In the genomic region with DNA sequence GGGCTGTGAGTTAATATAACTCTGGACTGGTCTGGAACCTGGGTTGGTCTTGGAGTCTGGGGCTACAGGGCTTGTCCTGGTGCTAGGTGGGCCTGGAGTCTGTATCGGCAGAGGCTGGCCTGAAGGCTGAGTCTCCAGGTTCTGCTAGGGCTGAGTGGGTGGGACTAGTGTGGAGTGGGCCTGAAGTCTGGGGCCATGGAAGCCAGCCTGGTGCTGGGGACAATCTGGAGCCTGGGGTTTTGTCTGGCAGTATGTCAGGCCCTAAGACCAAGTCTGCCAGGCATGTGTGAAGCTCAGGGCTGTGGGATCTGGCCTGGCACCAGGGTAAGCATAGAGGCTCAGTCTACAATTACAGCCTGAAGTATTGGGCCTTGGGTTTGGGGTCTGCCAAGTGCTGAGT, we compare ENCODE assay signal across 31 cellular contexts.
"Had no signal": no experiment of that assay in that cellular context is flagged by ENCODE, and none has a peak within 500 bp of the region (broad histone marks: within the 10 kb centered on the region; RNA-seq: fewer than 3 reads in every experiment).

No MANE protein-coding gene starts in this region.

- H3K4me1 Mint-ChIP-seq: activated CD4-positive, alpha-beta T cell treated with anti-CD3 and anti-CD28 coated beads for 36 hours; activated CD4-positive, alpha-beta T cell treated with anti-CD3 and anti-CD28 coated beads, Interleukin-2, amount 10 ng/mL, durations not matched to agents 24 days and 14 days; activated CD8-positive, alpha-beta memory T cell treated with anti-CD3 and anti-CD28 coated beads, Interleukin-2, amount 10 ng/mL, durations not matched to agents 7 days and 5 days; activated naive CD4-positive, alpha-beta T cell treated with anti-CD3 and anti-CD28 coated beads, Interleukin-2, amount 10 ng/mL, durations not matched to agents 7 days and 5 days; activated naive CD8-positive, alpha-beta T cell treated with anti-CD3 and anti-CD28 coated beads, Interleukin-2, amount 10 ng/mL, durations not matched to agents 7 days and 5 days; brain had no signal

- H3K36me3 Mint-ChIP-seq: activated CD4-positive, alpha-beta memory T cell treated with anti-CD3 and anti-CD28 coated beads for 36 hours; activated CD8-positive, alpha-beta memory T cell treated with anti-CD3 and anti-CD28 coated beads, Interleukin-2, amount 10 ng/mL, durations not matched to agents 7 days and 5 days; activated naive CD4-positive, alpha-beta T cell treated with anti-CD3 and anti-CD28 coated beads, Interleukin-2, amount 10 ng/mL, durations not matched to agents 7 days and 5 days; activated naive CD4-positive, alpha-beta T cell treated with anti-CD3 and anti-CD28 coated beads, Interleukin-2, amount 50 U/mL, for 72 hours; activated naive CD8-positive, alpha-beta T cell treated with anti-CD3 and anti-CD28 coated beads, Interleukin-2, amount 10 ng/mL, durations not matched to agents 7 days and 5 days; brain had no signal

- H3K9me3 Mint-ChIP-seq: activated CD4-positive, alpha-beta T cell treated with anti-CD3 and anti-CD28 coated beads, Interleukin-2, amount 10 ng/mL, durations not matched to agents 24 days and 14 days; activated naive CD8-positive, alpha-beta T cell treated with anti-CD3 and anti-CD28 coated beads, Interleukin-2, amount 10 ng/mL, durations not matched to agents 7 days and 5 days had no signal

- ATAC-seq: activated CD4-positive, alpha-beta T cell treated with anti-CD3 and anti-CD28 coated beads for 36 hours; activated CD8-positive, alpha-beta memory T cell treated with anti-CD3 and anti-CD28 coated beads, Interleukin-2, amount 10 ng/mL, durations not matched to agents 7 days and 5 days; activated CD8-positive, alpha-beta T cell treated with anti-CD3 and anti-CD28 coated beads, Interleukin-2, amount 10 ng/mL, durations not matched to agents 7 days and 5 days; activated naive CD4-positive, alpha-beta T cell treated with anti-CD3 and anti-CD28 coated beads, Interleukin-2, amount 50 U/mL, for 72 hours; activated T-cell treated with anti-CD3 and anti-CD28 coated beads, Interleukin-2, amount 50 U/mL, for 72 hours; esophagus mucosa had no signal

- DNase-seq: activated CD4-positive, alpha-beta memory T cell treated with anti-CD3 and anti-CD28 coated beads for 36 hours; activated CD4-positive, alpha-beta T cell treated with anti-CD3 and anti-CD28 coated beads for 36 hours; activated CD4-positive, alpha-beta T cell treated with anti-CD3 and anti-CD28 coated beads, Interleukin-2, amount 10 ng/mL, durations not matched to agents 24 days and 14 days; activated CD4-positive, CD25-positive, alpha-beta regulatory T cell; activated CD4-positive, CD25-positive, alpha-beta regulatory T cell treated with anti-CD3 and anti-CD28 coated beads, Interleukin-2, amount 50 U/mL, for 72 hours; activated CD8-positive, alpha-beta memory T cell treated with anti-CD3 and anti-CD28 coated beads, Interleukin-2, amount 10 ng/mL, durations not matched to agents 7 days and 5 days; activated CD8-positive, alpha-beta memory T cell treated with anti-CD3 and anti-CD28 coated beads, Interleukin-2, amount 50 U/mL, for 4 hours; activated CD8-positive, alpha-beta T cell treated with anti-CD3 and anti-CD28 coated beads, Interleukin-2, amount 10 ng/mL, durations not matched to agents 7 days and 5 days; activated gamma-delta T cell; activated naive CD4-positive, alpha-beta T cell; activated naive CD4-positive, alpha-beta T cell treated with anti-CD3 and anti-CD28 coated beads, Interleukin-2, amount 10 ng/mL, durations not matched to agents 7 days and 5 days; activated naive CD8-positive, alpha-beta T cell treated with anti-CD3 and anti-CD28 coated beads, Interleukin-2, amount 10 ng/mL, durations not matched to agents 7 days and 5 days; activated T-cell treated with anti-CD3 and anti-CD28 coated beads, Interleukin-2, amount 50 U/mL, for 24 hours; activated T-cell treated with anti-CD3 and anti-CD28 coated beads, Interleukin-2, amount 50 U/mL, for 72 hours; central memory CD4-positive, alpha-beta T cell; cerebellar nuclear complex; dorsolateral prefrontal cortex; effector memory CD4-positive, alpha-beta T cell; endodermal cell; foreskin fibroblast; glutamatergic neuron; heart left ventricle; T-helper 2 cell had no signal

- H3K36me3 ChIP-seq: ascending aorta, breast epithelium, cardiac muscle cell, heart left ventricle had no signal

- H3K27me3 ChIP-seq: ascending aorta, breast epithelium, cardiac muscle cell, heart left ventricle had no signal

- H3K4me1 ChIP-seq: ascending aorta, breast epithelium had no signal

- H3K27ac Mint-ChIP-seq: activated CD4-positive, alpha-beta memory T cell treated with anti-CD3 and anti-CD28 coated beads for 36 hours; activated CD4-positive, alpha-beta T cell treated with anti-CD3 and anti-CD28 coated beads for 36 hours; activated CD4-positive, alpha-beta T cell treated with anti-CD3 and anti-CD28 coated beads, Interleukin-2, amount 10 ng/mL, durations not matched to agents 24 days and 14 days; activated CD8-positive, alpha-beta memory T cell treated with anti-CD3 and anti-CD28 coated beads, Interleukin-2, amount 10 ng/mL, durations not matched to agents 7 days and 5 days; activated CD8-positive, alpha-beta T cell treated with anti-CD3 and anti-CD28 coated beads, Interleukin-2, amount 10 ng/mL, durations not matched to agents 7 days and 5 days; activated naive CD4-positive, alpha-beta T cell treated with anti-CD3 and anti-CD28 coated beads, Interleukin-2, amount 10 ng/mL, durations not matched to agents 7 days and 5 days; activated naive CD4-positive, alpha-beta T cell treated with anti-CD3 and anti-CD28 coated beads, Interleukin-2, amount 50 U/mL, for 72 hours; activated naive CD8-positive, alpha-beta T cell treated with anti-CD3 and anti-CD28 coated beads, Interleukin-2, amount 10 ng/mL, durations not matched to agents 7 days and 5 days; activated T-cell treated with anti-CD3 and anti-CD28 coated beads, Interleukin-2, amount 50 U/mL, for 24 hours; activated T-cell treated with anti-CD3 and anti-CD28 coated beads, Interleukin-2, amount 50 U/mL, for 72 hours; brain; dendritic cell treated with granulocyte-macrophage colony-stimulating factor and Interleukin-4, amounts not matched to agents 40 ng/mL and 50 ng/mL, for 4 days; endodermal cell had no signal

- H3K27me3 Mint-ChIP-seq: activated CD4-positive, alpha-beta memory T cell treated with anti-CD3 and anti-CD28 coated beads for 36 hours; activated CD4-positive, alpha-beta T cell treated with anti-CD3 and anti-CD28 coated beads for 36 hours; activated CD4-positive, alpha-beta T cell treated with anti-CD3 and anti-CD28 coated beads, Interleukin-2, amount 10 ng/mL, durations not matched to agents 24 days and 14 days; activated CD8-positive, alpha-beta memory T cell treated with anti-CD3 and anti-CD28 coated beads, Interleukin-2, amount 10 ng/mL, durations not matched to agents 7 days and 5 days; activated naive CD4-positive, alpha-beta T cell treated with anti-CD3 and anti-CD28 coated beads, Interleukin-2, amount 10 ng/mL, durations not matched to agents 7 days and 5 days; activated naive CD8-positive, alpha-beta T cell treated with anti-CD3 and anti-CD28 coated beads, Interleukin-2, amount 10 ng/mL, durations not matched to agents 7 days and 5 days; brain; dendritic cell treated with granulocyte-macrophage colony-stimulating factor and Interleukin-4, amounts not matched to agents 40 ng/mL and 50 ng/mL, for 4 days had no signal

- H3K4me3 ChIP-seq: ascending aorta, breast epithelium, cardiac muscle cell, coronary artery, dorsolateral prefrontal cortex, heart left ventricle had no signal

- H3K4me3 Mint-ChIP-seq: activated CD4-positive, alpha-beta memory T cell treated with anti-CD3 and anti-CD28 coated beads for 36 hours; activated CD4-positive, alpha-beta T cell treated with anti-CD3 and anti-CD28 coated beads for 36 hours; activated CD4-positive, alpha-beta T cell treated with anti-CD3 and anti-CD28 coated beads, Interleukin-2, amount 10 ng/mL, durations not matched to agents 24 days and 14 days; activated CD8-positive, alpha-beta memory T cell treated with anti-CD3 and anti-CD28 coated beads, Interleukin-2, amount 10 ng/mL, durations not matched to agents 7 days and 5 days; activated CD8-positive, alpha-beta T cell treated with anti-CD3 and anti-CD28 coated beads, Interleukin-2, amount 10 ng/mL, durations not matched to agents 7 days and 5 days; activated naive CD4-positive, alpha-beta T cell treated with anti-CD3 and anti-CD28 coated beads, Interleukin-2, amount 10 ng/mL, durations not matched to agents 7 days and 5 days; activated naive CD8-positive, alpha-beta T cell treated with anti-CD3 and anti-CD28 coated beads, Interleukin-2, amount 10 ng/mL, durations not matched to agents 7 days and 5 days; activated T-cell treated with anti-CD3 and anti-CD28 coated beads, Interleukin-2, amount 50 U/mL, for 24 hours; activated T-cell treated with anti-CD3 and anti-CD28 coated beads, Interleukin-2, amount 50 U/mL, for 72 hours; brain; dendritic cell treated with granulocyte-macrophage colony-stimulating factor and Interleukin-4, amounts not matched to agents 40 ng/mL and 50 ng/mL, for 4 days; endodermal cell had no signal
